In genomic region chr16:70437017-70437581, GRCh38 we compare ENCODE assay signal across 8 cellular contexts. TPM values are rescaled to one million over a fixed set of nuclear protein-coding genes. Genes with fewer than 3 reads are reported as not detected.
A peak's percentile ranks its signal among the peaks of the same experiment; 100 is the strongest.
DNase-seq lines count a peak whose midpoint lies in the region; ATAC-seq and TF ChIP-seq lines count a peak whose summit lies in the region.

No MANE protein-coding gene starts in this region.

- H3K4me3 ChIP-seq in DOHH2 (ENCODE audit: low read length) (peak overlapping the region; percentile 100), Loucy (ENCODE audit: low read length, poor library complexity, severe bottlenecking) (peak overlapping the region; percentile 92), prostate gland (peak overlapping the region in 1 of 2 donors; percentile 59)

- POLR2A ChIA-PET in naive thymus-derived CD8-positive, alpha-beta T cell (lab: Charles Lee): interaction anchor here (0.6 to 3.4 kb wide), 7 partner anchors 11 to 351 kb away, joined by 3 to 67 read pairs (median 6); no protein-coding TSS in a partner anchor

- peak overlapping the region; percentile 83 to 97 (median 95) for H3K27ac Mint-ChIP-seq in naive thymus-derived CD8-positive, alpha-beta T cell

- peak overlapping the region; percentile 83 for H3K9ac ChIP-seq in Loucy (ENCODE audit: low read depth, low read length, poor library complexity, severe bottlenecking)

- no peaks in the 10 kb centered on the region for H3K9me3 Mint-ChIP-seq in naive thymus-derived CD8-positive, alpha-beta T cell

- TF ChIP-seq CTCF in DOHH2 (IDR thresholded peaks at IDR 0.05; ENCODE audit: low read depth, low read length, poor library complexity, severe bottlenecking): no peak
- no peak for TF ChIP-seq CTCF in Loucy (conservative IDR thresholded peaks at IDR 0.05; ENCODE audit: low read length)
- no peak for TF ChIP-seq CTCF in prostate gland (IDR thresholded peaks at IDR 0.05)

- H4K20me1 ChIP-seq in DOHH2 (ENCODE audit: control insufficient read depth, insufficient read depth, low read depth, low read length): no peaks in the 10 kb centered on the region
- H4K20me1 ChIP-seq in Loucy (ENCODE audit: insufficient read depth, low read length, poor library complexity, severe bottlenecking): peaks cover 15% of the 10 kb centered on the region

- peaks cover 28 to 70% (median 56%) of the 10 kb centered on the region in 4 donors for H3K4me1 Mint-ChIP-seq in naive thymus-derived CD8-positive, alpha-beta T cell

- peak overlapping the region; percentile 98 for H3K4me2 ChIP-seq in DOHH2 (ENCODE audit: low read length)
- peak overlapping the region; percentile 99 for H3K4me2 ChIP-seq in Loucy (ENCODE audit: low read depth, low read length, poor library complexity, severe bottlenecking)

- no peak for TF ChIP-seq POLR2A in prostate gland (IDR thresholded peaks at IDR 0.05)

- intact Hi-C loops in prostate gland (cut with DNase I): loop anchor here (5.0 kb wide), 1 partner anchor 55 kb away; no protein-coding TSS in a partner anchor

- WGBS in prostate gland: 24% methylated on average over 5 of the region's 5 CpGs

- no peak for ATAC-seq in naive thymus-derived CD8-positive, alpha-beta T cell
- no peak for ATAC-seq in HG03196 (IDR thresholded peaks at IDR 0.05; ENCODE audit: unreplicated experiment)
- no peak for ATAC-seq in GM21423 (IDR thresholded peaks at IDR 0.05; ENCODE audit: unreplicated experiment)
- no peak for ATAC-seq in GM19324 (IDR thresholded peaks at IDR 0.05; ENCODE audit: low FRiP score, unreplicated experiment)

- H3K4me1 ChIP-seq in DOHH2 (ENCODE audit: control insufficient read depth, low read length) (peaks cover 57% of the 10 kb centered on the region), Loucy (ENCODE audit: insufficient read depth, low read length, poor library complexity, severe bottlenecking) (peaks cover 46% of the 10 kb centered on the region), prostate gland (replicated peaks) (no peaks in the 10 kb centered on the region)

- H3K9me2 ChIP-seq in DOHH2 (replicated peaks; ENCODE audit: control insufficient read depth, low read length) (no peaks in the 10 kb centered on the region), Loucy (replicated peaks; ENCODE audit: low read depth, low read length) (no peaks in the 10 kb centered on the region)

- H3K36me3 ChIP-seq in DOHH2 (ENCODE audit: control insufficient read depth, low read length) (peaks cover 36% of the 10 kb centered on the region), Loucy (ENCODE audit: insufficient read depth, low read length) (no peaks in the 10 kb centered on the region), prostate gland (no peaks in the 10 kb centered on the region)

- H3F3A ChIP-seq in DOHH2 (ENCODE audit: control insufficient read depth, insufficient read depth) (peaks cover 18% of the 10 kb centered on the region), Loucy (ENCODE audit: low read depth) (peaks cover 2% of the 10 kb centered on the region; the same call in 1 of the 2 replicates)

- H3K9me3 ChIP-seq in DOHH2 (ENCODE audit: control insufficient read depth, insufficient read depth, low read length) (no peaks in the 10 kb centered on the region), Loucy (ENCODE audit: insufficient read depth, low read depth, low read length) (no peaks in the 10 kb centered on the region), prostate gland (no peaks in the 10 kb centered on the region)

- no peaks in the 10 kb centered on the region for H3K27me3 Mint-ChIP-seq in naive thymus-derived CD8-positive, alpha-beta T cell

- H3K27me3 ChIP-seq in DOHH2 (ENCODE audit: control insufficient read depth, low read length): no peaks in the 10 kb centered on the region
- no peaks in the 10 kb centered on the region for H3K27me3 ChIP-seq in Loucy (ENCODE audit: insufficient read depth, low read length, poor library complexity, severe bottlenecking)
- no peaks in the 10 kb centered on the region for H3K27me3 ChIP-seq in prostate gland (replicated peaks; ENCODE audit: insufficient read depth)

- H3K4me3 Mint-ChIP-seq in naive thymus-derived CD8-positive, alpha-beta T cell: peak overlapping the region; percentile 89 to 98 (median 96)

- DNase-seq in brain pericyte (ENCODE audit: low read depth, low spot score): peak; percentile 87
- no peak for DNase-seq in naive thymus-derived CD8-positive, alpha-beta T cell
- no peak for DNase-seq in prostate gland (ENCODE audit: low spot score)

- H2AFZ ChIP-seq in Loucy (ENCODE audit: low read length): no peak overlapping the region

- peaks cover 0 to 12% (median 3%) of the 10 kb centered on the region in 3 donors for H3K36me3 Mint-ChIP-seq in naive thymus-derived CD8-positive, alpha-beta T cell

- H3K79me2 ChIP-seq in DOHH2 (ENCODE audit: control insufficient read depth, low read length): peaks cover 59% of the 10 kb centered on the region
- peaks cover 60% of the 10 kb centered on the region for H3K79me2 ChIP-seq in Loucy (ENCODE audit: insufficient read depth, low read length)

- H3K27ac ChIP-seq in DOHH2 (ENCODE audit: low read depth, low read length) (peak overlapping the region; percentile 72), prostate gland (peak overlapping the region in 1 of 2 donors; percentile 13)

RNA-seq across cellular contexts. Expression of gene ST3GAL2, which starts 1.8 kb away (rescaled TPM):
- total RNA-seq in naive thymus-derived CD8-positive, alpha-beta T cell: 10 to 100 TPM; 30.5 to 31.9 TPM
- 10 to 100 TPM; 14.6 to 23.4 (median 16.5) TPM for polyA plus RNA-seq in naive thymus-derived CD8-positive, alpha-beta T cell
- 10 to 100 TPM in 1 of 2 donors, 1 to 10 TPM in 1; 8.7 to 54.5 TPM for total RNA-seq in prostate gland

RNA-seq across cellular contexts. Expression of gene FCSK, which starts 17.3 kb away (rescaled TPM):
- total RNA-seq in naive thymus-derived CD8-positive, alpha-beta T cell: 10 to 100 TPM; 35.2 to 39.7 TPM
- 1 to 10 TPM; 4.5 to 9.6 (median 9.3) TPM for polyA plus RNA-seq in naive thymus-derived CD8-positive, alpha-beta T cell
- total RNA-seq in prostate gland: 10 to 100 TPM; 23.0 to 33.1 TPM
